ENCODE assay signal across 20 cellular contexts in genomic region chr2:101231253-101231652, GRCh38. TPM values are rescaled to one million over a fixed set of nuclear protein-coding genes. Genes with fewer than 3 reads are reported as not detected.
DNase-seq lines count a peak whose midpoint lies in the region; ATAC-seq and TF ChIP-seq lines count a peak whose summit lies in the region.
"Had no signal": no experiment of that assay in that cellular context is flagged by ENCODE, and none has a peak within 500 bp of the region (broad histone marks: within the 10 kb centered on the region; RNA-seq: fewer than 3 reads in every experiment).

No MANE protein-coding gene starts in this region.

- CTCF ChIA-PET in IMR-90 (lab: Yijun Ruan, JAX) = interaction anchor here (1.2 to 1.8 kb wide), 2 partner anchors 10 to 13 kb away, joined by 3 to 6 read pairs; no protein-coding TSS in a partner anchor

- H3K27ac ChIP-seq in IMR-90 (ENCODE audit: insufficient read depth, low read length) = no peak overlapping the region
- H3K27ac ChIP-seq in hepatocyte = peak overlapping the region; percentile 85
- H3K27ac ChIP-seq in right lobe of liver = peak overlapping the region in 2 of 3 donors; percentile 1 to 49
- H3K27ac ChIP-seq: BLaER1 had no signal

- no peak for ATAC-seq in IMR-90 (ENCODE audit: low read depth)
- ATAC-seq in right lobe of liver = no peak
- ATAC-seq: CD8-positive, alpha-beta T cell had no signal

- WGBS in IMR-90 (ENCODE audit: extremely low coverage in 2 of 2, insufficient read length in 1 of 2), 2 experiments = no CpG with 5 or more reads among the region's 1 CpG
- WGBS in hepatocyte (ENCODE audit: low lambda C conversion rate, missing lambda C conversion rate) = 92% methylated on average over 1 of the region's 1 CpG
- WGBS in right lobe of liver (ENCODE audit: insufficient coverage, low coverage, low lambda C conversion rate, missing lambda C conversion rate) = 58% methylated on average over 1 of the region's 1 CpG

- no peak overlapping the region for H3K4ac ChIP-seq in IMR-90 (ENCODE audit: low read depth, low read length)

- no peak overlapping the region for H3K14ac ChIP-seq in IMR-90 (replicated peaks; ENCODE audit: low read depth, low read length)

- H2BK5ac ChIP-seq in IMR-90 (ENCODE audit: low read depth, low read length, poor library complexity, severe bottlenecking) = no peak overlapping the region

- H3K4me1 ChIP-seq in IMR-90 (ENCODE audit: control insufficient read depth, insufficient read depth, low read length) (peaks cover 2% of the 10 kb centered on the region), hepatocyte (ENCODE audit: insufficient read depth) (peaks cover 8% of the 10 kb centered on the region), right lobe of liver (peaks cover 0 to 31% (median 16%) of the 10 kb centered on the region in 4 donors)

- H3K4me2 ChIP-seq in IMR-90 (ENCODE audit: low read depth, low read length) = no peak overlapping the region
- H3K4me2 ChIP-seq in hepatocyte = no peak overlapping the region
- H3K4me2 ChIP-seq: BLaER1, SK-N-SH had no signal

- no peak for TF ChIP-seq RAD21 in IMR-90 (IDR thresholded peaks at IDR 0.05; ENCODE audit: low read length)

- no peak overlapping the region for H4K91ac ChIP-seq in IMR-90 (ENCODE audit: insufficient read depth, low read depth, low read length)

- H3K9ac ChIP-seq in IMR-90 (ENCODE audit: low read depth, low read length) = no peak overlapping the region
- H3K9ac ChIP-seq: BLaER1, SK-N-SH had no signal

- H3K79me1 ChIP-seq in IMR-90 (ENCODE audit: low read depth in 1 of 2, low read length in 2 of 2) = no peaks in the 10 kb centered on the region

- H3K27me3 ChIP-seq in IMR-90 (ENCODE audit: control insufficient read depth, insufficient read depth, low read length) (peaks cover 2% of the 10 kb centered on the region), hepatocyte (no peaks in the 10 kb centered on the region), right lobe of liver (no peaks in the 10 kb centered on the region)
- H3K27me3 ChIP-seq: BLaER1 had no signal

- dilution Hi-C loops in IMR-90 (cut with HindIII; ENCODE audit: low sequenced_read_pairs, unreplicated experiment) = no loop called here

- H4K8ac ChIP-seq in IMR-90 (ENCODE audit: low read depth in 2 of 2, low read length in 2 of 2) = no peak overlapping the region

- in situ Hi-C loops in IMR-90 (cut with MboI; ENCODE audit: low sequenced_read_pairs) = no loop called here

- TF ChIP-seq POLR2A in IMR-90 (IDR thresholded peaks at IDR 0.05; ENCODE audit: low read depth, low read length) = no peak
- TF ChIP-seq POLR2A in right lobe of liver (IDR thresholded peaks at IDR 0.05) = no peak

- DNase-seq in IMR-90 (no peak), hepatocyte (ENCODE audit: low spot score) (no peak), right lobe of liver (no peak), NCI-H1048 (lab: John Stamatoyannopoulos, UW) (no peak), GM03348 (ENCODE audit: low spot score) (no peak)
- no peak for DNase-seq in activated naive CD4-positive, alpha-beta T cell treated with anti-CD3 and anti-CD28 coated beads, Interleukin-2, amount 50 U/mL, for 16 hours
- DNase-seq in central memory CD4-positive, alpha-beta T cell = no peak
- DNase-seq: CD8-positive, alpha-beta T cell; DMS53; GF-D8; Kasumi-1; NCI-H1436; NCI-H187 treated with DMSO at 0.1 percent for 48 hours; NCI-H2107; NCI-H2227 treated with DMSO at 0.1 percent for 48 hours; NCI-H510A; NK-92 treated with Interleukin-12 subunit alpha and Interleukin-12 subunit beta, amount 100 ng/mL, for 24 hours; SIG-M5; SK-N-SH had no signal

- H3K9me2 ChIP-seq in hepatocyte (replicated peaks; ENCODE audit: insufficient read depth) = no peaks in the 10 kb centered on the region
- H3K9me2 ChIP-seq: SK-N-SH had no signal

- no peaks in the 10 kb centered on the region for H3K79me2 ChIP-seq in hepatocyte

- H3K4me3 ChIP-seq in IMR-90 (ENCODE audit: insufficient read depth, low read depth, low read length) (no peak overlapping the region), hepatocyte (no peak overlapping the region), right lobe of liver (no peak overlapping the region)
- H3K4me3 ChIP-seq: BLaER1 had no signal

- H4K20me1 ChIP-seq in IMR-90 (ENCODE audit: insufficient read depth, low read length) (no peaks in the 10 kb centered on the region), hepatocyte (ENCODE audit: insufficient read depth, poor library complexity, severe bottlenecking) (no peaks in the 10 kb centered on the region)
- H4K20me1 ChIP-seq: BLaER1 had no signal

- TF ChIP-seq CTCF in IMR-90 (conservative IDR thresholded peaks at IDR 0.05; ENCODE audit: low read depth, low read length) = no peak
- TF ChIP-seq CTCF in hepatocyte (IDR thresholded peaks at IDR 0.05; ENCODE audit: poor library complexity) = no peak
- TF ChIP-seq CTCF in right lobe of liver (IDR thresholded peaks at IDR 0.05) = no peak

- peaks cover 2% of the 10 kb centered on the region; the same call in 1 of the 2 replicates for H3K9me1 ChIP-seq in IMR-90 (ENCODE audit: insufficient read depth, low read length)

- no peak overlapping the region for H2AK5ac ChIP-seq in IMR-90 (ENCODE audit: low read depth, low read length)

- 0 out of 2 replicates have a peak overlapping the region, but pooled peaks have one; percentile 25 for H3K56ac ChIP-seq in IMR-90 (ENCODE audit: extremely low read depth, insufficient read depth, low read length)

- H2BK20ac ChIP-seq in IMR-90 (ENCODE audit: low read depth, low read length) = no peak overlapping the region

- no peak overlapping the region for H3K23ac ChIP-seq in IMR-90 (ENCODE audit: low read depth, low read length)

- no peak overlapping the region for H2AFZ ChIP-seq in IMR-90 (replicated peaks; ENCODE audit: low read length, poor library complexity)
- H2AFZ ChIP-seq in hepatocyte = no peak overlapping the region

- H3K36me3 ChIP-seq in IMR-90 (ENCODE audit: control insufficient read depth, insufficient read depth, low read length) = no peaks in the 10 kb centered on the region
- no peaks in the 10 kb centered on the region for H3K36me3 ChIP-seq in hepatocyte (replicated peaks; ENCODE audit: insufficient read depth, low read depth)
- H3K36me3 ChIP-seq in right lobe of liver = no peaks in the 10 kb centered on the region
- H3K36me3 ChIP-seq: BLaER1 had no signal

- H2BK15ac ChIP-seq in IMR-90 (ENCODE audit: low read depth, low read length) = no peak overlapping the region

- intact Hi-C loops in IMR-90 (cut with micrococcal nuclease) (no loop called here), right lobe of liver (cut with DNase I) (no loop called here)

- H4K5ac ChIP-seq in IMR-90 (ENCODE audit: low read depth, low read length) = no peak overlapping the region

- H2AK9ac ChIP-seq in IMR-90 (replicated peaks; ENCODE audit: low read depth, low read length, poor library complexity) = no peak overlapping the region

- no peak overlapping the region for H3K18ac ChIP-seq in IMR-90 (ENCODE audit: low read depth, low read length)

- no peak overlapping the region for H2BK120ac ChIP-seq in IMR-90 (ENCODE audit: low read depth, low read length)

- no TSS peak for BruUV-seq in IMR-90 (replicated peaks; lab: Mats Ljungman, UMichigan)

- H3K9me3 ChIP-seq in IMR-90 (ENCODE audit: control insufficient read depth, insufficient read depth, low read length) = no peaks in the 10 kb centered on the region
- no peaks in the 10 kb centered on the region for H3K9me3 ChIP-seq in hepatocyte (ENCODE audit: low read depth)
- no peaks in the 10 kb centered on the region for H3K9me3 ChIP-seq in right lobe of liver
- H3K9me3 ChIP-seq: SK-N-SH had no signal

- POLR2A ChIA-PET in IMR-90 (lab: Charles Lee; ENCODE audit: unreplicated experiment) = no interaction called here

TF ChIP-seq in IMR-90, 13 proteins besides CTCF, POLR2A, EP300 and RAD21:
- TF ChIP-seq FOS (IDR thresholded peaks at IDR 0.05; ENCODE audit: low read depth, low read length) (no peak), MAFK (IDR thresholded peaks at IDR 0.05; ENCODE audit: low read depth, low read length) (no peak), MXI1 (IDR thresholded peaks at IDR 0.05; ENCODE audit: borderline replicate concordance, low read depth, low read length) (no peak), RCOR1 (IDR thresholded peaks at IDR 0.05; ENCODE audit: insufficient replicate concordance, low read length) (no peak), NFE2L2 (IDR thresholded peaks at IDR 0.05; ENCODE audit: low read depth, low read length) (no peak), CEBPB (IDR thresholded peaks at IDR 0.05; ENCODE audit: low read depth, low read length) (no peak), RFX5 (IDR thresholded peaks at IDR 0.05; ENCODE audit: low read depth, low read length) (no peak)

RNA-seq across cellular contexts. Expression of gene CNOT11, which starts 21.4 kb away (rescaled TPM):
- 33.6 and 36.4 TPM in 2 replicates for total RNA-seq in IMR-90 (2012; rRNA removed)
- polyA plus RNA-seq in IMR-90 (2012; rRNA removed) = 50.3 and 55.8 TPM in 2 replicates
- polyA plus RNA-seq in IMR-90 (2012; cell fraction: cytosol; rRNA removed) = 15.6 and 40.7 TPM in 2 replicates
- 19.1 and 76.4 TPM in 2 replicates for polyA plus RNA-seq in IMR-90 (2012; cell fraction: nucleus; rRNA removed; ENCODE audit: low replicate concordance)
- total RNA-seq in hepatocyte = 55.8 and 61.8 TPM in 2 replicates
- 57.3 and 57.7 TPM in 2 replicates for polyA plus RNA-seq in hepatocyte
- total RNA-seq in right lobe of liver = 10 to 100 TPM; 17.0 to 28.5 (median 21.5) TPM
